23 cellular contexts compared by ENCODE assay signal in the genomic region with DNA sequence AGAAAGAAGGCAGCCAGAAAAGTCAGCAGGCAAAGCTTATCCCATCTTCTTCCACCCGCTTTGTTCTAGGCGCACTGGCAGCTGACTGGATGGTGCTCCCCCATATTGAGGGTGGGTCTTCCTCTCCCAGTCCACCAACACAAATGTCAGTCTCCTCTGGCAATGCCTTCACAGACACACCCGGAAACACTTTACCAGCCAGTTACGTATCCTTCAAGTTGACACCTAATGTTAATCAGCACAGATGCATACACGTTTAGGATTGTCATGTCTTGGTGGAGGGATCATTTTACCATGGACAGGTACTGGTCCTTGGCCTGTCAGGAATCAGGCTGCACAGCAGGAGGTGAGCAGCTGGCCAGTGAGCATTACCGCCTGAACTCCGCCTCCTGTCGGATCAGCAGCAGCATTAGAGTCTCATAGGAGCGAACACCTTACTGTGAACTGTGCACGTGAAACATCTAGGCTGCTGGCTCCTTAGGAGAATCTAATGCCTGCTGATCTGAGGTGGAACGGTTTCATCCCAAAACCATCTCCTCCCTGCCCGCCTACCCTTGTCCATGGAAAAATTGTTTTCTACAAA. TPM values are rescaled to one million over a fixed set of nuclear protein-coding genes. Genes with fewer than 3 reads are reported as not detected.
"Had no signal": no experiment of that assay in that cellular context is flagged by ENCODE, and none has a peak within 500 bp of the region (broad histone marks: within the 10 kb centered on the region; RNA-seq: fewer than 3 reads in every experiment).

No MANE protein-coding gene starts in this region.

- H3K4me3 Mint-ChIP-seq: activated CD4-positive, alpha-beta T cell treated with anti-CD3 and anti-CD28 coated beads for 36 hours; activated naive CD8-positive, alpha-beta T cell; immature natural killer cell; naive B cell; neural progenitor cell; WTC11 had no signal

- H3K36me3 ChIP-seq: neural progenitor cell, prostate gland, right atrium auricular region, thyroid gland had no signal

- H3K4me1 Mint-ChIP-seq: activated CD4-positive, alpha-beta T cell treated with anti-CD3 and anti-CD28 coated beads for 36 hours; immature natural killer cell; naive B cell had no signal

- H3K27me3 ChIP-seq: esophagus squamous epithelium, heart right ventricle, neural progenitor cell, right atrium auricular region, thyroid gland had no signal

- H3K4me1 ChIP-seq: esophagus squamous epithelium, heart right ventricle, prostate gland, right atrium auricular region had no signal

- ATAC-seq: activated CD4-positive, alpha-beta T cell treated with anti-CD3 and anti-CD28 coated beads for 36 hours; heart right ventricle; mucosa of descending colon; WTC11 had no signal

- H3K4me3 ChIP-seq: esophagus squamous epithelium, heart right ventricle, mucosa of descending colon, neural progenitor cell, prostate gland, right atrium auricular region, thyroid gland had no signal

- H3K9me3 Mint-ChIP-seq: immature natural killer cell, naive B cell had no signal

- DNase-seq: activated CD4-positive, alpha-beta T cell treated with anti-CD3 and anti-CD28 coated beads for 36 hours; activated CD4-positive, alpha-beta T cell treated with anti-CD3 and anti-CD28 coated beads, Interleukin-2, amount 50 U/mL, for 48 hours; amniotic stem cell; dermis blood vessel endothelial cell; effector memory CD4-positive, alpha-beta T cell; esophagus squamous epithelium; heart right ventricle; immature natural killer cell; mesenchymal stem cell; mucosa of descending colon; naive B cell; stimulated activated CD4-positive, alpha-beta T cell treated with anti-CD3 and anti-CD28 coated beads, Interleukin-2, amount 100 ng/mL, for 24 hours; stimulated activated naive CD4-positive, alpha-beta T cell treated with Interleukin-2 at 50 U/mL for 16 hours; thyroid gland had no signal

- H3K27me3 Mint-ChIP-seq: activated CD4-positive, alpha-beta T cell treated with anti-CD3 and anti-CD28 coated beads for 36 hours; activated naive CD8-positive, alpha-beta T cell; naive B cell had no signal

- H3K36me3 Mint-ChIP-seq: activated naive CD8-positive, alpha-beta T cell had no signal

- H3K27ac ChIP-seq: esophagus squamous epithelium, heart right ventricle, neural progenitor cell, prostate gland, right atrium auricular region, thyroid gland had no signal

- H3K9me3 ChIP-seq: esophagus squamous epithelium, heart right ventricle, mucosa of descending colon, prostate gland, right atrium auricular region, thyroid gland had no signal

- H3K27ac Mint-ChIP-seq: activated CD4-positive, alpha-beta T cell treated with anti-CD3 and anti-CD28 coated beads for 36 hours; activated naive CD8-positive, alpha-beta T cell; immature natural killer cell; neural progenitor cell; WTC11 had no signal

RNA-seq across cellular contexts. Expression of gene PYDC2, which starts 59.1 kb away (rescaled TPM):
- total RNA-seq: activated CD4-positive, alpha-beta T cell treated with anti-CD3 and anti-CD28 coated beads for 36 hours; chondrocyte; dermis blood vessel endothelial cell; esophagus squamous epithelium; heart right ventricle; liver; mucosa of descending colon; osteoblast; prostate gland; right atrium auricular region; subcutaneous adipose tissue; thyroid gland; WTC11 had no signal
- polyA plus RNA-seq: heart right ventricle, immature natural killer cell, liver had no signal
